ENCODE assay signal across 9 cellular contexts in genomic region chr3:109081746-109082510, GRCh38. TPM values are rescaled to one million over a fixed set of nuclear protein-coding genes. Genes with fewer than 3 reads are reported as not detected.
A peak's percentile ranks its signal among the peaks of the same experiment; 100 is the strongest.
DNase-seq lines count a peak whose midpoint lies in the region; ATAC-seq and TF ChIP-seq lines count a peak whose summit lies in the region.
"Had no signal": no experiment of that assay in that cellular context is flagged by ENCODE, and none has a peak within 500 bp of the region (broad histone marks: within the 10 kb centered on the region; RNA-seq: fewer than 3 reads in every experiment).

No MANE protein-coding gene starts in this region.

- no peaks in the 10 kb centered on the region for H3K79me2 ChIP-seq in neural progenitor cell (ENCODE audit: low read depth)

- H3K4me3 Mint-ChIP-seq in endothelial cell (ENCODE audit: unreplicated experiment) (no peak overlapping the region), neural progenitor cell (no peak overlapping the region)

- H3K4me3 ChIP-seq in RWPE2 (ENCODE audit: severe bottlenecking) (no peak overlapping the region), neural progenitor cell (no peak overlapping the region)

- H3K4me1 Mint-ChIP-seq in endothelial cell (ENCODE audit: unreplicated experiment) (no peaks in the 10 kb centered on the region), neural progenitor cell (no peaks in the 10 kb centered on the region)

- H3K27me3 Mint-ChIP-seq in endothelial cell (ENCODE audit: unreplicated experiment) (no peaks in the 10 kb centered on the region), neural progenitor cell (ENCODE audit: insufficient read depth, low read depth) (peaks cover 2% of the 10 kb centered on the region)

- H3K4me1 ChIP-seq in RWPE2 (ENCODE audit: insufficient read depth, poor library complexity, severe bottlenecking) = no peaks in the 10 kb centered on the region
- no peaks in the 10 kb centered on the region for H3K4me1 ChIP-seq in neural progenitor cell

- H3K36me3 Mint-ChIP-seq in endothelial cell (ENCODE audit: low read depth, unreplicated experiment) (no peaks in the 10 kb centered on the region), neural progenitor cell (no peaks in the 10 kb centered on the region)

- H3K27ac ChIP-seq in RWPE2 (ENCODE audit: poor library complexity, severe bottlenecking) = no peak overlapping the region
- no peak overlapping the region for H3K27ac ChIP-seq in neural progenitor cell

- peak; percentile 2 for DNase-seq in activated T-cell treated with anti-CD3 and anti-CD28 coated beads for 1 hour (ENCODE audit: low read depth)
- no peak for DNase-seq in activated T-cell treated with anti-CD3 and anti-CD28 coated beads, Interleukin-2, amount 50 U/mL, for 1 hour
- DNase-seq in RWPE2 (ENCODE audit: low spot score) = no peak
- peak; percentile 40 for DNase-seq in endothelial cell (ENCODE audit: low spot score)
- peak; percentile 66 for DNase-seq in neural progenitor cell (ENCODE audit: low spot score)
- DNase-seq in GOT3 (lab: John Stamatoyannopoulos, UW) = no peak

- no peaks in the 10 kb centered on the region for H3K27me3 ChIP-seq in RWPE2 (ENCODE audit: insufficient read depth, poor library complexity, severe bottlenecking)
- H3K27me3 ChIP-seq in neural progenitor cell = peaks cover 5% of the 10 kb centered on the region

- H4K20me1 ChIP-seq in neural progenitor cell (ENCODE audit: low read depth) = no peaks in the 10 kb centered on the region

- TF ChIP-seq CTCF in RWPE2 (IDR thresholded peaks at IDR 0.05; ENCODE audit: poor library complexity, severe bottlenecking) = peak; percentile 88
- TF ChIP-seq CTCF in endothelial cell (IDR thresholded peaks at IDR 0.05; ENCODE audit: unreplicated experiment) = peak; percentile 79
- peak; percentile 86 for TF ChIP-seq CTCF in neural progenitor cell (IDR thresholded peaks at IDR 0.05)

- H3K9ac ChIP-seq in neural progenitor cell = no peak overlapping the region

- no peak overlapping the region for H3K4me2 ChIP-seq in neural progenitor cell

- H2AFZ ChIP-seq in neural progenitor cell (replicated peaks) = peak overlapping the region; percentile 60

- H3K27ac Mint-ChIP-seq in endothelial cell (ENCODE audit: unreplicated experiment) = no peak overlapping the region
- no peak overlapping the region for H3K27ac Mint-ChIP-seq in neural progenitor cell

- H3K9me3 Mint-ChIP-seq in endothelial cell (ENCODE audit: unreplicated experiment) (no peaks in the 10 kb centered on the region), neural progenitor cell (peaks cover 11% of the 10 kb centered on the region)

- ATAC-seq in GM19372 (IDR thresholded peaks at IDR 0.05; ENCODE audit: low read depth, unreplicated experiment) (peak; percentile 96), HG03175 (IDR thresholded peaks at IDR 0.05; ENCODE audit: unreplicated experiment) (peak; percentile 93), RWPE2 (ENCODE audit: low read depth) (peak; percentile 61; the same call in 2 of the 3 replicates)

- H3K36me3 ChIP-seq in RWPE2 (ENCODE audit: low read depth) (no peaks in the 10 kb centered on the region), neural progenitor cell (no peaks in the 10 kb centered on the region)

- no peaks in the 10 kb centered on the region for H3K9me3 ChIP-seq in RWPE2 (ENCODE audit: severe bottlenecking)
- peaks cover 5% of the 10 kb centered on the region for H3K9me3 ChIP-seq in neural progenitor cell (ENCODE audit: low read depth)

- H3F3A ChIP-seq in neural progenitor cell (ENCODE audit: low read depth) = no peaks in the 10 kb centered on the region

RNA-seq across cellular contexts. Expression of gene MORC1, which starts 36.0 kb away (rescaled TPM):
- total RNA-seq in endothelial cell (ENCODE audit: unreplicated experiment) (0.10 TPM), neural progenitor cell (ENCODE audit: low replicate concordance) (not detected in 2 replicates)
- total RNA-seq: NCI-H460 had no signal

RNA-seq across cellular contexts. Expression of gene C3orf85, which starts 54.6 kb away (rescaled TPM):
- not detected for total RNA-seq in endothelial cell (ENCODE audit: unreplicated experiment)
- not detected in 2 replicates for total RNA-seq in neural progenitor cell (ENCODE audit: low replicate concordance)
- total RNA-seq: NCI-H460 had no signal

Comparison
In these comparisons a context has a peak if more than half of its experiments do, and no peak if none do; other contexts are left out.
1. DNase-seq: peak in activated T-cell treated with anti-CD3 and anti-CD28 coated beads for 1 hour (single experiment), endothelial cell (single experiment) and neural progenitor cell (single experiment); none in activated T-cell treated with anti-CD3 and anti-CD28 coated beads, Interleukin-2, amount 50 U/mL, for 1 hour (single experiment), RWPE2 (single experiment) and GOT3 (single experiment).
2. Peak in every context shown above with its lines, with median percentiles within 50 percentile points of each other: ATAC-seq and CTCF ChIP-seq.